ENCODE assay signal across 10 cellular contexts in genomic region chr16:181668-182021, GRCh38. TPM values are rescaled to one million over a fixed set of nuclear protein-coding genes. Genes with fewer than 3 reads are reported as not detected.
DNase-seq lines count a peak whose midpoint lies in the region; ATAC-seq and TF ChIP-seq lines count a peak whose summit lies in the region.
"Had no signal": no experiment of that assay in that cellular context is flagged by ENCODE, and none has a peak within 500 bp of the region (broad histone marks: within the 10 kb centered on the region; RNA-seq: fewer than 3 reads in every experiment).

No MANE protein-coding gene starts in this region.

- TF ChIP-seq CTCF in brain (conservative IDR thresholded peaks at IDR 0.05) (peak; percentile 4 to 63), mucosa of descending colon (IDR thresholded peaks at IDR 0.05) (no peak), spleen (IDR thresholded peaks at IDR 0.05 in 8 of 11, conservative IDR thresholded peaks at IDR 0.05 in 3 of 11) (peak in 3 of 11 experiments; percentile 13 to 47 (median 24))

- H3K4me3 Mint-ChIP-seq in CD8-positive, alpha-beta memory T cell = peak overlapping the region in 4 of 7 donors; percentile 43 to 74 (median 56)
- H3K4me3 Mint-ChIP-seq in IgD-negative memory B cell (peak overlapping the region in 1 of 4 donors; percentile 51), brain (peak overlapping the region in 4 of 5 experiments; percentile 32 to 63 (median 49))

- peak; percentile 2 for ATAC-seq in mucosa of descending colon
- no peak for ATAC-seq in HG03135 (IDR thresholded peaks at IDR 0.05; ENCODE audit: unreplicated experiment)

- POLR2A ChIA-PET in CD8-positive, alpha-beta memory T cell (lab: Charles Lee) = no interaction called here

- no peak overlapping the region for H3K4me3 ChIP-seq in CD8-positive, alpha-beta memory T cell (ENCODE audit: low read length)
- H3K4me3 ChIP-seq in mucosa of descending colon (no peak overlapping the region), spleen (peak overlapping the region in 4 of 8 donors; percentile 35 to 67 (median 40))

- no peak overlapping the region for H3K27ac ChIP-seq in CD8-positive, alpha-beta memory T cell (ENCODE audit: low read depth, low read length)
- H3K27ac ChIP-seq in spleen = no peak overlapping the region

- TF ChIP-seq POLR2A in spleen (IDR thresholded peaks at IDR 0.05) = no peak

- H3K9me3 Mint-ChIP-seq in CD8-positive, alpha-beta memory T cell = no peaks in the 10 kb centered on the region
- H3K9me3 Mint-ChIP-seq in IgD-negative memory B cell (no peaks in the 10 kb centered on the region), brain (peaks cover 0 to 2% (median 0%) of the 10 kb centered on the region in 5 experiments)
- H3K9me3 Mint-ChIP-seq: memory B cell had no signal

- H3K4me1 ChIP-seq in CD8-positive, alpha-beta memory T cell (ENCODE audit: insufficient read depth, low read length) = peaks cover 9% of the 10 kb centered on the region
- H3K4me1 ChIP-seq in mucosa of descending colon (ENCODE audit: low read depth) (peaks cover 13% of the 10 kb centered on the region), spleen (peaks cover 11 to 31% (median 18%) of the 10 kb centered on the region in 6 donors)

- H3K4me1 Mint-ChIP-seq in CD8-positive, alpha-beta memory T cell = peaks cover 0 to 14% (median 2%) of the 10 kb centered on the region in 3 donors
- H3K4me1 Mint-ChIP-seq in IgD-negative memory B cell (peaks cover 0 to 6% (median 4%) of the 10 kb centered on the region in 3 donors), brain (peaks cover 10% of the 10 kb centered on the region)
- H3K4me1 Mint-ChIP-seq: memory B cell had no signal

- intact Hi-C loops in mucosa of descending colon (cut with DNase I, micrococcal nuclease) (loop anchor here (5.0 kb wide), 1 partner anchor 74 kb away; no protein-coding TSS in a partner anchor), spleen (cut with DNase I; ENCODE audit: low total_unique reads) (loop anchor here (5.0 kb wide), 1 partner anchor 64 kb away; no protein-coding TSS in a partner anchor), head of caudate nucleus (cut with DNase I) (loop anchor here (2.0 kb wide), 1 partner anchor 75 kb away; no protein-coding TSS in a partner anchor)

- CTCF ChIA-PET in CD8-positive, alpha-beta memory T cell (lab: Charles Lee) = interaction anchor here (0.7 to 3.5 kb wide), 15 partner anchors 8 to 119 kb away, joined by 3 to 21 read pairs (median 4); no protein-coding TSS in a partner anchor

- H3K27ac Mint-ChIP-seq in CD8-positive, alpha-beta memory T cell = no peak overlapping the region
- H3K27ac Mint-ChIP-seq in IgD-negative memory B cell = peak overlapping the region in 2 of 3 donors; percentile 75 to 83
- H3K27ac Mint-ChIP-seq in brain = peak overlapping the region in 1 of 5 experiments; percentile 7
- H3K27ac Mint-ChIP-seq: memory B cell had no signal

- H3K27me3 ChIP-seq in CD8-positive, alpha-beta memory T cell (ENCODE audit: insufficient read depth, low read length, poor library complexity, severe bottlenecking) = peaks cover 23% of the 10 kb centered on the region
- H3K27me3 ChIP-seq in spleen (replicated peaks in 1 of 7) = peaks cover 7 to 48% (median 44%) of the 10 kb centered on the region in 7 donors

- no peaks in the 10 kb centered on the region for H3K36me3 ChIP-seq in CD8-positive, alpha-beta memory T cell (ENCODE audit: insufficient read depth, low read length)
- no peaks in the 10 kb centered on the region for H3K36me3 ChIP-seq in mucosa of descending colon (ENCODE audit: low read depth)
- H3K36me3 ChIP-seq in spleen = peaks cover 0 to 10% (median 0%) of the 10 kb centered on the region in 6 donors

- no peak for DNase-seq in CD8-positive, alpha-beta memory T cell
- no peak for DNase-seq in mucosa of descending colon
- DNase-seq in spleen = no peak
- no peak for DNase-seq in HCEC 1CT
- no peak for DNase-seq in head of caudate nucleus

- H3K36me3 Mint-ChIP-seq in CD8-positive, alpha-beta memory T cell = peaks cover 0 to 7% (median 0%) of the 10 kb centered on the region in 3 donors
- H3K36me3 Mint-ChIP-seq in IgD-negative memory B cell (no peaks in the 10 kb centered on the region), brain (peaks cover 11% of the 10 kb centered on the region)

- no peaks in the 10 kb centered on the region for H3K9me3 ChIP-seq in CD8-positive, alpha-beta memory T cell (ENCODE audit: low read length)
- no peaks in the 10 kb centered on the region for H3K9me3 ChIP-seq in mucosa of descending colon
- no peaks in the 10 kb centered on the region for H3K9me3 ChIP-seq in spleen

- 18 to 29% (median 22%) methylated on average over 11 of the region's 11 CpGs for WGBS in spleen, 5 donors

- H3K27me3 Mint-ChIP-seq in CD8-positive, alpha-beta memory T cell = peaks cover 18 to 25% of the 10 kb centered on the region in 2 donors
- H3K27me3 Mint-ChIP-seq in IgD-negative memory B cell = peaks cover 21% of the 10 kb centered on the region
- peaks cover 32% of the 10 kb centered on the region for H3K27me3 Mint-ChIP-seq in brain

RNA-seq across cellular contexts. Expression of gene HBQ1, which starts 1.4 kb away (rescaled TPM):
- total RNA-seq in CD8-positive, alpha-beta memory T cell = not detected
- polyA plus RNA-seq in CD8-positive, alpha-beta memory T cell = 0.72 TPM
- polyA plus RNA-seq in IgD-negative memory B cell (not detected), brain (ENCODE audit: insufficient read depth, low read depth, low replicate concordance) (2.1 TPM), spleen (10 to 100 TPM in 1 of 3 donors, under 1 TPM in 2; 0.41 to 11.3 (median 0.62) TPM)
- total RNA-seq in mucosa of descending colon (not detected), spleen (1 to 10 TPM in 4 of 7 donors, not detected in 3; 1.0 to 7.4 (median 6.6) TPM)
- total RNA-seq: RPMI7951 had no signal

RNA-seq across cellular contexts. Expression of gene HBA1, which starts 5.2 kb away (rescaled TPM):
- not detected for total RNA-seq in CD8-positive, alpha-beta memory T cell
- 1.6 TPM for polyA plus RNA-seq in CD8-positive, alpha-beta memory T cell
- 12.1 TPM for polyA plus RNA-seq in IgD-negative memory B cell
- polyA plus RNA-seq in brain (ENCODE audit: insufficient read depth, low read depth, low replicate concordance) = 289 TPM
- 1 to 10 TPM in 2 of 3 donors, not detected in 1; 4.3 to 8.5 TPM for total RNA-seq in mucosa of descending colon
- total RNA-seq in spleen = over 10,000 TPM in 1 of 7 donors, 1,000 to 10,000 TPM in 4, 100 to 1,000 TPM in 2; 276 to 25,333 (median 6,594) TPM
- 1,000 to 10,000 TPM in 1 of 3 donors, 100 to 1,000 TPM in 1, 10 to 100 TPM in 1; 77.8 to 2,221 (median 120) TPM for polyA plus RNA-seq in spleen
- total RNA-seq: RPMI7951 had no signal

RNA-seq across cellular contexts. Expression of gene HBA2, which starts 9.0 kb away (rescaled TPM):
- total RNA-seq in CD8-positive, alpha-beta memory T cell = not detected
- polyA plus RNA-seq in CD8-positive, alpha-beta memory T cell = 5.8 TPM
- polyA plus RNA-seq in IgD-negative memory B cell (88.3 TPM), brain (ENCODE audit: insufficient read depth, low read depth, low replicate concordance) (600 TPM), spleen (1,000 to 10,000 TPM in 1 of 3 donors, 100 to 1,000 TPM in 2; 256 to 5,765 (median 344) TPM)
- total RNA-seq in mucosa of descending colon (1 to 10 TPM in 2 of 3 donors, not detected in 1; 2.9 to 3.4 TPM), spleen (over 10,000 TPM in 3 of 7 donors, 1,000 to 10,000 TPM in 2, 100 to 1,000 TPM in 2; 283 to 16,395 (median 9,081) TPM)
- total RNA-seq: RPMI7951 had no signal

RNA-seq across cellular contexts. Expression of gene HBM, which starts 15.9 kb away (rescaled TPM):
- not detected for total RNA-seq in CD8-positive, alpha-beta memory T cell
- not detected for polyA plus RNA-seq in CD8-positive, alpha-beta memory T cell
- polyA plus RNA-seq in IgD-negative memory B cell = not detected
- polyA plus RNA-seq in brain (ENCODE audit: insufficient read depth, low read depth, low replicate concordance) = not detected
- total RNA-seq in mucosa of descending colon = not detected
- 10 to 100 TPM in 4 of 7 donors, 1 to 10 TPM in 2, not detected in 1; 1.4 to 96.6 (median 24.0) TPM for total RNA-seq in spleen
- 1 to 10 TPM in 1 of 3 donors, under 1 TPM in 2; 0.20 to 2.9 (median 0.28) TPM for polyA plus RNA-seq in spleen
- total RNA-seq: RPMI7951 had no signal

RNA-seq across cellular contexts. Expression of gene HBZ, which starts 29.2 kb away (rescaled TPM):
- not detected for total RNA-seq in CD8-positive, alpha-beta memory T cell
- polyA plus RNA-seq in CD8-positive, alpha-beta memory T cell = not detected
- polyA plus RNA-seq in IgD-negative memory B cell (not detected), brain (ENCODE audit: insufficient read depth, low read depth, low replicate concordance) (not detected), spleen (under 1 TPM in 1 of 3 donors, not detected in 2; 0.16 TPM)
- total RNA-seq in mucosa of descending colon (under 1 TPM in 1 of 3 donors, not detected in 2; 0.41 TPM), spleen (1 to 10 TPM in 1 of 7 donors, not detected in 6; 1.2 TPM)
- total RNA-seq: RPMI7951 had no signal

Comparison
In these comparisons a context has a peak if more than half of its experiments do, and no peak if none do; other contexts are left out.
1. H3K27ac Mint-ChIP-seq: peak in IgD-negative memory B cell (2 of 3); none in CD8-positive, alpha-beta memory T cell (0 of 8).
2. RNA of gene HBA2, which starts 9.0 kb away (polyA plus RNA-seq): 88.3 TPM in IgD-negative memory B cell (single experiment); 5.8 TPM in CD8-positive, alpha-beta memory T cell (single experiment); every median in the first group is over 10 times any median in the second.